ENCODE assay signal across 8 cellular contexts in genomic region chr2:73268831-73269685, GRCh38. TPM values are rescaled to one million over a fixed set of nuclear protein-coding genes. Genes with fewer than 3 reads are reported as not detected.
DNase-seq lines count a peak whose midpoint lies in the region; ATAC-seq, FAIRE-seq and TF ChIP-seq lines count a peak whose summit lies in the region.

No MANE protein-coding gene starts in this region.

- no peak overlapping the region for H3K27ac ChIP-seq in sigmoid colon
- H3K27ac ChIP-seq in kidney (ENCODE audit: low read depth in 2 of 2, low read length in 2 of 2) = no peak overlapping the region

- no peak overlapping the region for H3K4me3 ChIP-seq in fibroblast of pulmonary artery (replicated peaks; ENCODE audit: low read depth, low read length)
- H3K4me3 ChIP-seq in sigmoid colon = peak overlapping the region in 3 of 4 donors; percentile 7 to 27 (median 10)
- no peak overlapping the region for H3K4me3 ChIP-seq in kidney (ENCODE audit: low read length in 2 of 2)

- TF ChIP-seq POLR2A in sigmoid colon (IDR thresholded peaks at IDR 0.05) = no peak

- H3K9me3 ChIP-seq in sigmoid colon = no peaks in the 10 kb centered on the region
- no peaks in the 10 kb centered on the region for H3K9me3 ChIP-seq in kidney (ENCODE audit: control insufficient read depth in 1 of 2, low read length in 2 of 2)

- no peak for TF ChIP-seq EP300 in sigmoid colon (IDR thresholded peaks at IDR 0.05)

- ATAC-seq in HG02642 (IDR thresholded peaks at IDR 0.05; ENCODE audit: poor library complexity, unreplicated experiment) = peak; percentile 66

- H3K9ac ChIP-seq in kidney (ENCODE audit: low read length in 2 of 2) = no peak overlapping the region

- peak; percentile 72 for DNase-seq in DMS79 (lab: John Stamatoyannopoulos, UW)
- DNase-seq in NCI-H2227 treated with DMSO at 0.1 percent for 48 hours (lab: John Stamatoyannopoulos, UW) = peak; percentile 75
- peak; percentile 82 for DNase-seq in activated T-cell treated with anti-CD3 and anti-CD28 coated beads, Interleukin-2, amount 50 U/mL, for 1 hour
- DNase-seq in fibroblast of pulmonary artery (ENCODE audit: low read depth) = peak; percentile 31
- no peak for DNase-seq in sigmoid colon
- no peak for DNase-seq in NCI-H446 (lab: John Stamatoyannopoulos, UW)
- DNase-seq in kidney = no peak

- peaks cover 20 to 51% (median 45%) of the 10 kb centered on the region in 3 donors for H3K27me3 ChIP-seq in sigmoid colon

- intact Hi-C loops in sigmoid colon (cut with DNase I) (no loop called here), kidney (cut with DNase I) (no loop called here)

- WGBS in sigmoid colon, 2 donors = 7 to 24% methylated on average over 113 of the region's 113 CpGs

- H3K36me3 ChIP-seq in sigmoid colon (no peaks in the 10 kb centered on the region), kidney (ENCODE audit: control insufficient read depth in 1 of 2, insufficient read depth in 2 of 2, low read length in 2 of 2) (no peaks in the 10 kb centered on the region)

- no peak for TF ChIP-seq CTCF in fibroblast of pulmonary artery (IDR thresholded peaks at IDR 0.05; ENCODE audit: low read length, missing control alignments)
- no peak for TF ChIP-seq CTCF in sigmoid colon (IDR thresholded peaks at IDR 0.05)
- TF ChIP-seq CTCF in kidney (IDR thresholded peaks at IDR 0.05; ENCODE audit: borderline replicate concordance, extremely low read depth, insufficient read depth) = no peak

- H3K4me1 ChIP-seq in sigmoid colon (peaks cover 0 to 17% (median 10%) of the 10 kb centered on the region in 4 donors), kidney (ENCODE audit: control insufficient read depth in 1 of 2, insufficient read depth in 1 of 2, low read depth in 1 of 2, low read length in 2 of 2) (peaks cover 0 to 6% of the 10 kb centered on the region in 2 donors)

- FAIRE-seq in kidney (lab: Jason Lieb, UNC) = no peak

RNA-seq across cellular contexts. Expression of gene FBXO41, which starts 15.2 kb away (rescaled TPM):
- total RNA-seq in sigmoid colon (1 to 10 TPM in 3 of 4 donors, under 1 TPM in 1; 0.55 to 2.9 (median 2.3) TPM), kidney (5.2 TPM)
- polyA plus RNA-seq in sigmoid colon (1 to 10 TPM in 1 of 3 donors, under 1 TPM in 2; under 0.01 to 4.4 (median 0.46) TPM), kidney (ENCODE audit: insufficient read depth, low read depth, low replicate concordance) (0.49 TPM)

RNA-seq across cellular contexts. Expression of gene EGR4, which starts 24.3 kb away (rescaled TPM):
- total RNA-seq in sigmoid colon (under 1 TPM in 1 of 4 donors, not detected in 3; 0.14 TPM), kidney (not detected)
- polyA plus RNA-seq in sigmoid colon (under 1 TPM in 1 of 3 donors, not detected in 2; 0.07 TPM), kidney (ENCODE audit: insufficient read depth, low read depth, low replicate concordance) (not detected)

RNA-seq across cellular contexts. Expression of gene CCT7, which starts 35.0 kb away (rescaled TPM):
- 100 to 1,000 TPM; 173 to 197 (median 188) TPM for total RNA-seq in sigmoid colon
- 100 to 1,000 TPM; 121 to 173 (median 148) TPM for polyA plus RNA-seq in sigmoid colon
- 164 TPM for total RNA-seq in kidney
- 173 TPM for polyA plus RNA-seq in kidney (ENCODE audit: insufficient read depth, low read depth, low replicate concordance)

RNA-seq across cellular contexts. Expression of gene PRADC1, which starts 36.0 kb away (rescaled TPM):
- total RNA-seq in sigmoid colon (10 to 100 TPM; 27.7 to 68.1 (median 38.6) TPM), kidney (16.1 TPM)
- polyA plus RNA-seq in sigmoid colon (10 to 100 TPM; 30.3 to 57.1 (median 55.9) TPM), kidney (ENCODE audit: insufficient read depth, low read depth, low replicate concordance) (57.7 TPM)

RNA-seq across cellular contexts. Expression of gene SMYD5, which starts 55.0 kb away (rescaled TPM):
- total RNA-seq in sigmoid colon = 10 to 100 TPM in 1 of 4 donors, 1 to 10 TPM in 3; 6.9 to 12.4 (median 7.9) TPM
- polyA plus RNA-seq in sigmoid colon = 10 to 100 TPM in 1 of 3 donors, 1 to 10 TPM in 2; 5.3 to 18.2 (median 7.8) TPM
- total RNA-seq in kidney = 23.5 TPM
- 20.8 TPM for polyA plus RNA-seq in kidney (ENCODE audit: insufficient read depth, low read depth, low replicate concordance)

Comparison
In these comparisons a context has a peak if more than half of its experiments do, and no peak if none do; other contexts are left out.
1. DNase-seq: peak in DMS79 (single experiment), NCI-H2227 treated with DMSO at 0.1 percent for 48 hours (single experiment), activated T-cell treated with anti-CD3 and anti-CD28 coated beads, Interleukin-2, amount 50 U/mL, for 1 hour (single experiment) and fibroblast of pulmonary artery (single experiment); none in sigmoid colon (single experiment), NCI-H446 (0 of 2) and kidney (single experiment).
2. H3K4me3 ChIP-seq: peak in sigmoid colon (3 of 4); none in fibroblast of pulmonary artery (single experiment) and kidney (0 of 2).